8 cellular contexts compared by ENCODE assay signal in the genomic region with DNA sequence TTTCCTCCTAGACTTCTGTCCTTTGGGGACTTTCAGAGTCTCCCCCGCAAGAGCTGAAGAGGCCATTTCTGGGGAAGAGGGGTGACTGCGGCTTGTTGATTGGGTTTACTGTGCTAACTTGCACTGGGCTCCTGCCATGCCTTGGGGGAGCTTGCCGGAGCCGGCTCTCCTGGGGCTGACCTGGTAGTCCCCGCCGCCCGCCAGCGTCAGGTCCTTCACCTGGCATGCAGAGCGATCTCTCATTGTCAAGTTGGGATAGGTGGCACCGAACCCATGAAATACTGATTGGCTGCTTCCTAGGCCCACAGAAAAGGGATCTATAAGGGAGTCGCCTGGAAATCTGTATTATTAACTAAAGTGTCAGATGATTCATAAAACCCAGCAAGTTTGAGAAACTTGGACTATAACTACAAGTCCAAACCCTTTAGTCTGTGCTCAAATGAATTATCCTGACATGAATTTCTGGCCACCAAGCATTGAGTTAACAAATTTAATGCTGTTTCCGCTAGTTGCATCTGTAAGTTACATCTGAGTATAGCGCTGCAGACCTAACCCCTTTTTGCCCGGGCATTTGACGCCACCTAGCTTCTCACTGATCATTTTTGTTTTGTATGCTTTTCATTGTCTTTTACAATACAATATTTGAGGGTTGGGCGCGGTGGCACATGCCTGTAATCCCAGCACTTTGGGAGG. TPM values are rescaled to one million over a fixed set of nuclear protein-coding genes. Genes with fewer than 3 reads are reported as not detected.
DNase-seq lines count a peak whose midpoint lies in the region; ATAC-seq, FAIRE-seq and TF ChIP-seq lines count a peak whose summit lies in the region.

No MANE protein-coding gene starts in this region.

- peaks cover 41% of the 10 kb centered on the region for H3K79me2 ChIP-seq in GM23338 (replicated peaks; ENCODE audit: insufficient read depth)

- no peaks in the 10 kb centered on the region for H3K9me3 ChIP-seq in SJSA1 (replicated peaks)
- no peaks in the 10 kb centered on the region for H3K9me3 ChIP-seq in adrenal gland (replicated peaks in 1 of 3)
- H3K9me3 ChIP-seq in iPS DF 6.9 (ENCODE audit: control insufficient read depth, insufficient read depth, low read length), result no peaks in the 10 kb centered on the region
- H3K9me3 ChIP-seq in skeletal muscle tissue (ENCODE audit: control insufficient read depth in 3 of 3, low read length in 3 of 3), result no peaks in the 10 kb centered on the region

- TF ChIP-seq CTCF in GM23338 (conservative IDR thresholded peaks at IDR 0.05; ENCODE audit: low read depth in 2 of 2), result peak; percentile 39 to 66; a peak in 3 of 4 replicates
- peak in 5 of 6 experiments; percentile 10 to 29 (median 22) for TF ChIP-seq CTCF in adrenal gland (IDR thresholded peaks at IDR 0.05)

- peaks cover 33% of the 10 kb centered on the region for H3F3A ChIP-seq in GM23338 (replicated peaks; ENCODE audit: low read depth)

- H3K27ac Mint-ChIP-seq in GM23338, result peak overlapping the region; percentile 98

- peak; percentile 48 for FAIRE-seq in G401.6 (lab: Jason Lieb, UNC)

- H3K27me3 Mint-ChIP-seq in GM23338 (ENCODE audit: insufficient read depth, low read depth, poor library complexity), result peaks cover 17% of the 10 kb centered on the region

- no peaks in the 10 kb centered on the region; the same call in 1 of the 3 replicates for H3K9me3 Mint-ChIP-seq in GM23338

- peak; percentile 75 for ATAC-seq in GM23338

- DNase-seq in GM23338 (ENCODE audit: low spot score) (peak; percentile 79), LHCN-M2 (ENCODE audit: low read depth) (peak; percentile 69), SJSA1 (ENCODE audit: low read depth in 1 of 2, low spot score in 2 of 2) (no peak), adrenal gland (peak in 3 of 7 donors; percentile 32 to 63 (median 46)), iPS DF 6.9 (ENCODE audit: low read depth, low spot score) (no peak), AG08395 (ENCODE audit: low spot score) (no peak)

- peak overlapping the region; percentile 98 for H3K27ac ChIP-seq in GM23338 (ENCODE audit: low read depth)
- peak overlapping the region; percentile 35 for H3K27ac ChIP-seq in SJSA1
- H3K27ac ChIP-seq in adrenal gland, result peak overlapping the region; percentile 66 to 97 (median 93)
- no peak overlapping the region for H3K27ac ChIP-seq in iPS DF 6.9 (ENCODE audit: low read length)
- peak overlapping the region; percentile 91 for H3K27ac ChIP-seq in skeletal muscle tissue (ENCODE audit: low read depth, low read length)

- 0 out of 2 replicates have a peak overlapping the region, but pooled peaks have one; percentile 7 for H2AFZ ChIP-seq in GM23338

- H3K27me3 ChIP-seq in GM23338 (ENCODE audit: insufficient read depth), result peaks cover 1% of the 10 kb centered on the region
- no peaks in the 10 kb centered on the region for H3K27me3 ChIP-seq in SJSA1 (replicated peaks)
- H3K27me3 ChIP-seq in adrenal gland, result no peaks in the 10 kb centered on the region
- no peaks in the 10 kb centered on the region for H3K27me3 ChIP-seq in iPS DF 6.9 (ENCODE audit: control insufficient read depth, insufficient read depth, low read length)
- H3K27me3 ChIP-seq in skeletal muscle tissue (ENCODE audit: control insufficient read depth in 3 of 3, insufficient read depth in 3 of 3, low read length in 3 of 3), result no peaks in the 10 kb centered on the region

- H3K9ac ChIP-seq in skeletal muscle tissue (ENCODE audit: low read depth in 1 of 3, low read length in 3 of 3), result peak overlapping the region; percentile 83 to 99 (median 99)

- peak overlapping the region; percentile 77 for H3K4me2 ChIP-seq in GM23338

- TF ChIP-seq POLR2A in adrenal gland (IDR thresholded peaks at IDR 0.05), result no peak

- intact Hi-C loops in adrenal gland (cut with DNase I), result no loop called here

- H3K36me3 ChIP-seq in GM23338 (ENCODE audit: insufficient read depth) (no peaks in the 10 kb centered on the region), SJSA1 (peaks cover 28% of the 10 kb centered on the region), adrenal gland (replicated peaks in 1 of 2) (no peaks in the 10 kb centered on the region), iPS DF 6.9 (ENCODE audit: control insufficient read depth, insufficient read depth, low read length) (no peaks in the 10 kb centered on the region), skeletal muscle tissue (ENCODE audit: control insufficient read depth in 3 of 3, insufficient read depth in 3 of 3, low read length in 3 of 3) (peaks cover 0 to 3% (median 0%) of the 10 kb centered on the region in 3 donors)

- 7 to 12% (median 8%) methylated on average over 13 to 17 of the region's 17 CpGs for WGBS in adrenal gland, 4 donors
- WGBS in iPS DF 6.9 (ENCODE audit: insufficient coverage, insufficient read length), result no CpG with 5 or more reads among the region's 17 CpGs

- peaks cover 29% of the 10 kb centered on the region for H3K4me1 Mint-ChIP-seq in GM23338

- H3K4me1 ChIP-seq in GM23338 (ENCODE audit: insufficient read depth) (peaks cover 24% of the 10 kb centered on the region), SJSA1 (replicated peaks) (peaks cover 19% of the 10 kb centered on the region), adrenal gland (replicated peaks in 1 of 2) (peaks cover 15 to 38% of the 10 kb centered on the region in 2 donors), iPS DF 6.9 (ENCODE audit: control insufficient read depth, insufficient read depth, low read length) (0 out of 2 replicates have a peak, but pooled peaks cover 4% of the 10 kb centered on the region), skeletal muscle tissue (ENCODE audit: control insufficient read depth in 3 of 3, insufficient read depth in 3 of 3, low read length in 3 of 3) (peaks cover 24 to 38% (median 31%) of the 10 kb centered on the region in 3 donors)

- H3K4me3 Mint-ChIP-seq in GM23338, result peak overlapping the region; percentile 90

- peaks cover 26% of the 10 kb centered on the region for H4K20me1 ChIP-seq in GM23338 (replicated peaks; ENCODE audit: insufficient read depth)

- peaks cover 14% of the 10 kb centered on the region for H3K36me3 Mint-ChIP-seq in GM23338 (ENCODE audit: low read depth)

- H3K9me2 ChIP-seq in GM23338 (ENCODE audit: insufficient read depth), result no peaks in the 10 kb centered on the region

- peak overlapping the region; percentile 89 for H3K4me3 ChIP-seq in GM23338
- H3K4me3 ChIP-seq in SJSA1, result peak overlapping the region; percentile 86
- peak overlapping the region in 3 of 4 donors; percentile 19 to 85 (median 39) for H3K4me3 ChIP-seq in adrenal gland
- peak overlapping the region; percentile 54; the same call in 1 of the 2 replicates for H3K4me3 ChIP-seq in iPS DF 6.9 (ENCODE audit: low read length)
- peak overlapping the region; percentile 94 to 99 (median 99) for H3K4me3 ChIP-seq in skeletal muscle tissue (ENCODE audit: low read length in 3 of 3)

TF ChIP-seq in GM23338, 12 proteins besides CTCF, POLR2A, EP300 and RAD21 (continues in another document):
- TF ChIP-seq STAT1 (IDR thresholded peaks at IDR 0.05; ENCODE audit: unreplicated experiment), result no peak
- no peak for TF ChIP-seq JUNB (IDR thresholded peaks at IDR 0.05; ENCODE audit: unreplicated experiment)
- TF ChIP-seq, protein P1, sequence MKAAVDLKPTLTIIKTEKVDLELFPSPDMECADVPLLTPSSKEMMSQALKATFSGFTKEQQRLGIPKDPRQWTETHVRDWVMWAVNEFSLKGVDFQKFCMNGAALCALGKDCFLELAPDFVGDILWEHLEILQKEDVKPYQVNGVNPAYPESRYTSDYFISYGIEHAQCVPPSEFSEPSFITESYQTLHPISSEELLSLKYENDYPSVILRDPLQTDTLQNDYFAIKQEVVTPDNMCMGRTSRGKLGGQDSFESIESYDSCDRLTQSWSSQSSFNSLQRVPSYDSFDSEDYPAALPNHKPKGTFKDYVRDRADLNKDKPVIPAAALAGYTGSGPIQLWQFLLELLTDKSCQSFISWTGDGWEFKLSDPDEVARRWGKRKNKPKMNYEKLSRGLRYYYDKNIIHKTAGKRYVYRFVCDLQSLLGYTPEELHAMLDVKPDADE (IDR thresholded peaks at IDR 0.05), result no peak
- no peak for TF ChIP-seq EZH2 (IDR thresholded peaks at IDR 0.05; ENCODE audit: low read depth, unreplicated experiment)

RNA-seq across cellular contexts. Expression of a gene that starts 0.6 kb away (rescaled TPM):
- total RNA-seq in GM23338 (2014; rRNA removed; shearing (Covaris generic)), result 315 and 319 TPM in 2 replicates
- 210 and 219 TPM in 2 replicates for polyA plus RNA-seq in GM23338 (2016; fragmentation: Nextera tagmentation; extraction: Ambion mirVana)
- total RNA-seq in LHCN-M2 (2014; rRNA removed), result 155 and 164 TPM in 2 replicates
- 58.9 TPM for polyA plus RNA-seq in LHCN-M2 (2012)
- total RNA-seq in SJSA1 (2014; rRNA removed; shearing (Covaris generic)), result 85.3 and 101 TPM in 2 replicates
- 100 to 1,000 TPM in 5 of 8 donors, 10 to 100 TPM in 3; 74.9 to 161 (median 138) TPM for total RNA-seq in adrenal gland
- polyA plus RNA-seq in adrenal gland, result 10 to 100 TPM; 49.8 to 74.8 (median 64.0) TPM
- total RNA-seq in skeletal muscle tissue, result 54.3 TPM

RNA-seq across cellular contexts. Expression of a gene that starts 7.1 kb away (rescaled TPM):
- 14.6 and 21.2 TPM in 2 replicates for total RNA-seq in GM23338 (2014; rRNA removed; shearing (Covaris generic))
- polyA plus RNA-seq in GM23338 (2016; fragmentation: Nextera tagmentation; extraction: Ambion mirVana) (4.9 and 6.2 TPM in 2 replicates), adrenal gland (10 to 100 TPM; 12.1 to 18.3 (median 12.9) TPM)
- total RNA-seq in LHCN-M2 (2014; rRNA removed) (15.5 and 18.3 TPM in 2 replicates), adrenal gland (10 to 100 TPM; 15.3 to 41.4 (median 25.4) TPM), skeletal muscle tissue (8.4 TPM)
- 22.6 TPM for polyA plus RNA-seq in LHCN-M2 (2012)
- 4.8 and 6.1 TPM in 2 replicates for total RNA-seq in SJSA1 (2014; rRNA removed; shearing (Covaris generic))

RNA-seq across cellular contexts. Expression of a gene that starts 15.1 kb away (rescaled TPM):
- total RNA-seq in GM23338 (2014; rRNA removed; shearing (Covaris generic)), result 27.7 and 31.5 TPM in 2 replicates
- polyA plus RNA-seq in GM23338 (2016; fragmentation: Nextera tagmentation; extraction: Ambion mirVana) (20.5 and 22.4 TPM in 2 replicates), adrenal gland (10 to 100 TPM; 13.5 to 21.8 (median 16.7) TPM)
- total RNA-seq in LHCN-M2 (2014; rRNA removed) (34.3 and 43.9 TPM in 2 replicates), adrenal gland (10 to 100 TPM; 18.5 to 40.8 (median 25.1) TPM), skeletal muscle tissue (18.3 TPM)
- polyA plus RNA-seq in LHCN-M2 (2012), result 25.2 TPM
- 26.0 and 31.7 TPM in 2 replicates for total RNA-seq in SJSA1 (2014; rRNA removed; shearing (Covaris generic))

Comparison
In these comparisons a context has a peak if more than half of its experiments do, and no peak if none do; other contexts are left out.
1. DNase-seq: peak in GM23338 (single experiment) and LHCN-M2 (single experiment); none in SJSA1 (0 of 2), iPS DF 6.9 (single experiment) and AG08395 (single experiment).
2. H3K4me3 ChIP-seq: peak in every context shown above with its lines; median percentile 99 in skeletal muscle tissue; 89 in GM23338; 86 in SJSA1; 54 in iPS DF 6.9; 39 in adrenal gland.